ENCODE assay signal across 11 cellular contexts in genomic region chr4:101334963-101335572, GRCh38. TPM values are rescaled to one million over a fixed set of nuclear protein-coding genes. Genes with fewer than 3 reads are reported as not detected.
A peak's percentile ranks its signal among the peaks of the same experiment; 100 is the strongest.
DNase-seq lines count a peak whose midpoint lies in the region; ATAC-seq lines count a peak whose summit lies in the region.
"Had no signal": no experiment of that assay in that cellular context is flagged by ENCODE, and none has a peak within 500 bp of the region (broad histone marks: within the 10 kb centered on the region; RNA-seq: fewer than 3 reads in every experiment).

No MANE protein-coding gene starts in this region.

- peaks cover 49% of the 10 kb centered on the region for H3K4me1 Mint-ChIP-seq in activated naive CD8-positive, alpha-beta T cell treated with anti-CD3 and anti-CD28 coated beads, Interleukin-2, amount 50 U/mL, for 24 hours
- H3K4me1 Mint-ChIP-seq in activated naive CD8-positive, alpha-beta T cell treated with anti-CD3 and anti-CD28 coated beads for 36 hours = peaks cover 43% of the 10 kb centered on the region
- peaks cover 44 to 62% of the 10 kb centered on the region in 2 donors for H3K4me1 Mint-ChIP-seq in stimulated activated naive B cell treated with anti-CD40 and anti-IgM and Interleukin-4, amounts not matched to agents 10 μg/mL and 1 μg/mL and 100 μg/mL, for 72 hours

- ATAC-seq in activated naive CD8-positive, alpha-beta T cell treated with anti-CD3 and anti-CD28 coated beads, Interleukin-2, amount 50 U/mL, for 24 hours = no peak
- ATAC-seq in HG02678 (IDR thresholded peaks at IDR 0.05; ENCODE audit: unreplicated experiment) = peak; percentile 62
- ATAC-seq in stimulated activated naive B cell treated with anti-CD40 and anti-IgM and Interleukin-4, amounts not matched to agents 10 μg/mL and 1 μg/mL and 100 μg/mL, for 72 hours (replicated peaks) = no peak

- DNase-seq in activated naive CD8-positive, alpha-beta T cell treated with anti-CD3 and anti-CD28 coated beads, Interleukin-2, amount 50 U/mL, for 24 hours = no peak
- no peak for DNase-seq in activated naive CD8-positive, alpha-beta T cell treated with anti-CD3 and anti-CD28 coated beads for 36 hours
- DNase-seq in NCI-H69 (lab: John Stamatoyannopoulos, UW) = peak; percentile 77
- no peak for DNase-seq in stimulated activated naive B cell treated with anti-CD40 and anti-IgM and Interleukin-4, amounts not matched to agents 10 μg/mL and 1 μg/mL and 100 μg/mL, for 72 hours
- DNase-seq in GDM1 (lab: John Stamatoyannopoulos, UW) = no peak
- no peak for DNase-seq in activated gamma-delta T cell (lab: John Stamatoyannopoulos, UW)
- no peak for DNase-seq in NCI-H1092 (lab: John Stamatoyannopoulos, UW)
- DNase-seq: activated CD4-positive, alpha-beta T cell treated with anti-CD3 and anti-CD28 coated beads for 1 hour; heart right ventricle had no signal

- peak overlapping the region; percentile 22 for H3K4me3 Mint-ChIP-seq in activated naive CD8-positive, alpha-beta T cell treated with anti-CD3 and anti-CD28 coated beads, Interleukin-2, amount 50 U/mL, for 24 hours
- no peak overlapping the region for H3K4me3 Mint-ChIP-seq in activated naive CD8-positive, alpha-beta T cell treated with anti-CD3 and anti-CD28 coated beads for 36 hours
- no peak overlapping the region for H3K4me3 Mint-ChIP-seq in stimulated activated naive B cell treated with anti-CD40 and anti-IgM and Interleukin-4, amounts not matched to agents 10 μg/mL and 1 μg/mL and 100 μg/mL, for 72 hours
- H3K4me3 Mint-ChIP-seq: brain had no signal

- H3K9me3 Mint-ChIP-seq in activated naive CD8-positive, alpha-beta T cell treated with anti-CD3 and anti-CD28 coated beads, Interleukin-2, amount 50 U/mL, for 24 hours = no peaks in the 10 kb centered on the region
- H3K9me3 Mint-ChIP-seq in activated naive CD8-positive, alpha-beta T cell treated with anti-CD3 and anti-CD28 coated beads for 36 hours = no peaks in the 10 kb centered on the region
- peaks cover 0 to 2% of the 10 kb centered on the region in 2 donors for H3K9me3 Mint-ChIP-seq in stimulated activated naive B cell treated with anti-CD40 and anti-IgM and Interleukin-4, amounts not matched to agents 10 μg/mL and 1 μg/mL and 100 μg/mL, for 72 hours

- peaks cover 9% of the 10 kb centered on the region for H3K36me3 Mint-ChIP-seq in activated naive CD8-positive, alpha-beta T cell treated with anti-CD3 and anti-CD28 coated beads, Interleukin-2, amount 50 U/mL, for 24 hours (ENCODE audit: low read depth)
- H3K36me3 Mint-ChIP-seq in activated naive CD8-positive, alpha-beta T cell treated with anti-CD3 and anti-CD28 coated beads for 36 hours = peaks cover 3% of the 10 kb centered on the region
- H3K36me3 Mint-ChIP-seq in stimulated activated naive B cell treated with anti-CD40 and anti-IgM and Interleukin-4, amounts not matched to agents 10 μg/mL and 1 μg/mL and 100 μg/mL, for 72 hours = peaks cover 6 to 28% of the 10 kb centered on the region in 2 donors

- no peak overlapping the region for H3K27ac Mint-ChIP-seq in activated naive CD8-positive, alpha-beta T cell treated with anti-CD3 and anti-CD28 coated beads, Interleukin-2, amount 50 U/mL, for 24 hours
- no peak overlapping the region for H3K27ac Mint-ChIP-seq in activated naive CD8-positive, alpha-beta T cell treated with anti-CD3 and anti-CD28 coated beads for 36 hours
- peak overlapping the region; percentile 75 for H3K27ac Mint-ChIP-seq in stimulated activated naive B cell treated with anti-CD40 and anti-IgM and Interleukin-4, amounts not matched to agents 10 μg/mL and 1 μg/mL and 100 μg/mL, for 72 hours

- H3K27me3 Mint-ChIP-seq in activated naive CD8-positive, alpha-beta T cell treated with anti-CD3 and anti-CD28 coated beads, Interleukin-2, amount 50 U/mL, for 24 hours = peaks cover 2% of the 10 kb centered on the region
- H3K27me3 Mint-ChIP-seq in activated naive CD8-positive, alpha-beta T cell treated with anti-CD3 and anti-CD28 coated beads for 36 hours = no peaks in the 10 kb centered on the region
- no peaks in the 10 kb centered on the region for H3K27me3 Mint-ChIP-seq in stimulated activated naive B cell treated with anti-CD40 and anti-IgM and Interleukin-4, amounts not matched to agents 10 μg/mL and 1 μg/mL and 100 μg/mL, for 72 hours

RNA-seq across cellular contexts. Expression of gene PPP3CA, which starts 12.3 kb away (rescaled TPM):
- 10 to 100 TPM; 14.5 to 16.4 TPM for total RNA-seq in activated naive CD8-positive, alpha-beta T cell treated with anti-CD3 and anti-CD28 coated beads for 36 hours
